ENCODE assay signal across 8 cellular contexts in genomic region chr14:103528158-103528511, GRCh38. TPM values are rescaled to one million over a fixed set of nuclear protein-coding genes. Genes with fewer than 3 reads are reported as not detected.
DNase-seq lines count a peak whose midpoint lies in the region; ATAC-seq lines count a peak whose summit lies in the region.

No MANE protein-coding gene starts in this region.

- DNase-seq in activated CD4-positive, alpha-beta T cell treated with anti-CD3 and anti-CD28 coated beads, Interleukin-2, amount 10 ng/mL, durations not matched to agents 7 days and 5 days: no peak
- no peak for DNase-seq in activated CD4-positive, alpha-beta T cell treated with anti-CD3 and anti-CD28 coated beads for 1 hour
- DNase-seq in activated T-helper 1 cell treated with anti-CD3 and anti-CD28 coated beads, Interleukin-12 subunit alpha, Interleukin-12 subunit beta, Interleukin-2, Interleukin-4 antibody, amounts not matched to agents 30 ng/mL and 10 ng/mL and 1 ng/mL, durations not matched to agents 14 hours and 24 hours and 36 hours (ENCODE audit: low spot score): no peak
- peak; percentile 64 for DNase-seq in hepatic stellate cell (ENCODE audit: low spot score)
- DNase-seq in islet precursor cell: no peak
- no peak for DNase-seq in AG08395 (ENCODE audit: low spot score)

- peaks cover 44% of the 10 kb centered on the region for H3K4me1 Mint-ChIP-seq in activated CD4-positive, alpha-beta T cell treated with anti-CD3 and anti-CD28 coated beads, Interleukin-2, amount 10 ng/mL, durations not matched to agents 7 days and 5 days
- peaks cover 29% of the 10 kb centered on the region for H3K4me1 Mint-ChIP-seq in activated T-helper 1 cell treated with anti-CD3 and anti-CD28 coated beads, Interleukin-12 subunit alpha, Interleukin-12 subunit beta, Interleukin-2, Interleukin-4 antibody, amounts not matched to agents 30 ng/mL and 10 ng/mL and 1 ng/mL, durations not matched to agents 14 hours and 24 hours and 36 hours (ENCODE audit: low read depth)

- peak overlapping the region; percentile 95 for H3K4me3 Mint-ChIP-seq in activated CD4-positive, alpha-beta T cell treated with anti-CD3 and anti-CD28 coated beads, Interleukin-2, amount 10 ng/mL, durations not matched to agents 7 days and 5 days
- peak overlapping the region; percentile 99 for H3K4me3 Mint-ChIP-seq in activated T-helper 1 cell treated with anti-CD3 and anti-CD28 coated beads, Interleukin-12 subunit alpha, Interleukin-12 subunit beta, Interleukin-2, Interleukin-4 antibody, amounts not matched to agents 30 ng/mL and 10 ng/mL and 1 ng/mL, durations not matched to agents 14 hours and 24 hours and 36 hours

- peak overlapping the region; percentile 98 for H3K4me2 ChIP-seq in skeletal muscle satellite cell (ENCODE audit: low read length)

- POLR2A ChIA-PET in activated CD4-positive, alpha-beta T cell treated with anti-CD3 and anti-CD28 coated beads, Interleukin-2, amount 10 ng/mL, durations not matched to agents 7 days and 5 days (lab: Charles Lee): interaction anchor here (0.5 kb wide), 1 partner anchor 19 kb away, joined by 3 read pairs; no protein-coding TSS in a partner anchor

- H3K9me3 Mint-ChIP-seq in activated CD4-positive, alpha-beta T cell treated with anti-CD3 and anti-CD28 coated beads, Interleukin-2, amount 10 ng/mL, durations not matched to agents 7 days and 5 days: no peaks in the 10 kb centered on the region
- H3K9me3 Mint-ChIP-seq in activated T-helper 1 cell treated with anti-CD3 and anti-CD28 coated beads, Interleukin-12 subunit alpha, Interleukin-12 subunit beta, Interleukin-2, Interleukin-4 antibody, amounts not matched to agents 30 ng/mL and 10 ng/mL and 1 ng/mL, durations not matched to agents 14 hours and 24 hours and 36 hours: no peaks in the 10 kb centered on the region

- intact Hi-C loops in activated T-helper 1 cell treated with anti-CD3 and anti-CD28 coated beads, Interleukin-12 subunit alpha, Interleukin-12 subunit beta, Interleukin-2, Interleukin-4 antibody, amounts not matched to agents 30 ng/mL and 10 ng/mL and 1 ng/mL, durations not matched to agents 14 hours and 24 hours and 36 hours (cut with micrococcal nuclease): loop anchor here (10.0 kb wide), 1 partner anchor 193 kb away; the partner anchor contains the start of gene EIF5

- peak overlapping the region; percentile 100 for H3K4me3 ChIP-seq in skeletal muscle satellite cell (ENCODE audit: low read length)

- H3K36me3 Mint-ChIP-seq in activated CD4-positive, alpha-beta T cell treated with anti-CD3 and anti-CD28 coated beads, Interleukin-2, amount 10 ng/mL, durations not matched to agents 7 days and 5 days (ENCODE audit: low read depth): peaks cover 4% of the 10 kb centered on the region
- H3K36me3 Mint-ChIP-seq in activated T-helper 1 cell treated with anti-CD3 and anti-CD28 coated beads, Interleukin-12 subunit alpha, Interleukin-12 subunit beta, Interleukin-2, Interleukin-4 antibody, amounts not matched to agents 30 ng/mL and 10 ng/mL and 1 ng/mL, durations not matched to agents 14 hours and 24 hours and 36 hours (ENCODE audit: low read depth): peaks cover 6% of the 10 kb centered on the region

- peaks cover 3% of the 10 kb centered on the region for H3K36me3 ChIP-seq in skeletal muscle satellite cell (ENCODE audit: insufficient read depth, low read length)

- peaks cover 11% of the 10 kb centered on the region for H3K27me3 ChIP-seq in skeletal muscle satellite cell (ENCODE audit: control insufficient read depth, insufficient read depth, low read length)

- ATAC-seq in GM18519 (IDR thresholded peaks at IDR 0.05; ENCODE audit: low FRiP score, unreplicated experiment): no peak

- H3K9me3 ChIP-seq in skeletal muscle satellite cell (replicated peaks; ENCODE audit: low read length): no peaks in the 10 kb centered on the region

- H3K4me1 ChIP-seq in skeletal muscle satellite cell (ENCODE audit: control insufficient read depth, insufficient read depth, low read length): peaks cover 28% of the 10 kb centered on the region

- peak overlapping the region; percentile 90 for H3K9ac ChIP-seq in skeletal muscle satellite cell (ENCODE audit: low read depth, low read length)

- CTCF ChIA-PET in activated CD4-positive, alpha-beta T cell treated with anti-CD3 and anti-CD28 coated beads, Interleukin-2, amount 10 ng/mL, durations not matched to agents 7 days and 5 days (lab: Charles Lee): interaction anchor here (0.5 to 2.5 kb wide), 4 partner anchors 10 to 1149 kb away, joined by 3 to 12 read pairs (median 6); no protein-coding TSS in a partner anchor

- peak overlapping the region; percentile 98 for H3K27ac Mint-ChIP-seq in activated CD4-positive, alpha-beta T cell treated with anti-CD3 and anti-CD28 coated beads, Interleukin-2, amount 10 ng/mL, durations not matched to agents 7 days and 5 days
- H3K27ac Mint-ChIP-seq in activated T-helper 1 cell treated with anti-CD3 and anti-CD28 coated beads, Interleukin-12 subunit alpha, Interleukin-12 subunit beta, Interleukin-2, Interleukin-4 antibody, amounts not matched to agents 30 ng/mL and 10 ng/mL and 1 ng/mL, durations not matched to agents 14 hours and 24 hours and 36 hours: peak overlapping the region; percentile 44

- H3K27me3 Mint-ChIP-seq in activated CD4-positive, alpha-beta T cell treated with anti-CD3 and anti-CD28 coated beads, Interleukin-2, amount 10 ng/mL, durations not matched to agents 7 days and 5 days: peaks cover 16% of the 10 kb centered on the region
- H3K27me3 Mint-ChIP-seq in activated T-helper 1 cell treated with anti-CD3 and anti-CD28 coated beads, Interleukin-12 subunit alpha, Interleukin-12 subunit beta, Interleukin-2, Interleukin-4 antibody, amounts not matched to agents 30 ng/mL and 10 ng/mL and 1 ng/mL, durations not matched to agents 14 hours and 24 hours and 36 hours (ENCODE audit: insufficient read depth): peaks cover 15% of the 10 kb centered on the region

RNA-seq across cellular contexts. Expression of gene TRMT61A, which starts 0.9 kb away (rescaled TPM):
- total RNA-seq in activated CD4-positive, alpha-beta T cell treated with anti-CD3 and anti-CD28 coated beads, Interleukin-2, amount 10 ng/mL, durations not matched to agents 7 days and 5 days: 1 to 10 TPM; 7.0 to 8.8 TPM
- total RNA-seq in activated T-helper 1 cell treated with anti-CD3 and anti-CD28 coated beads, Interleukin-12 subunit alpha, Interleukin-12 subunit beta, Interleukin-2, Interleukin-4 antibody, amounts not matched to agents 30 ng/mL and 10 ng/mL and 1 ng/mL, durations not matched to agents 14 hours and 24 hours and 36 hours: 23.4 and 23.7 TPM in 2 replicates
- total RNA-seq in skeletal muscle satellite cell (2012; rRNA removed): 14.9 and 17.0 TPM in 2 replicates

RNA-seq across cellular contexts. Expression of gene CKB, which starts 5.5 kb away (rescaled TPM):
- total RNA-seq in activated CD4-positive, alpha-beta T cell treated with anti-CD3 and anti-CD28 coated beads, Interleukin-2, amount 10 ng/mL, durations not matched to agents 7 days and 5 days: under 1 TPM; 0.52 to 0.67 TPM
- total RNA-seq in activated T-helper 1 cell treated with anti-CD3 and anti-CD28 coated beads, Interleukin-12 subunit alpha, Interleukin-12 subunit beta, Interleukin-2, Interleukin-4 antibody, amounts not matched to agents 30 ng/mL and 10 ng/mL and 1 ng/mL, durations not matched to agents 14 hours and 24 hours and 36 hours: 13.7 and 16.0 TPM in 2 replicates
- total RNA-seq in skeletal muscle satellite cell (2012; rRNA removed): 22.1 and 70.3 TPM in 2 replicates

RNA-seq across cellular contexts. Expression of gene BAG5, which starts 34.3 kb away (rescaled TPM):
- total RNA-seq in activated CD4-positive, alpha-beta T cell treated with anti-CD3 and anti-CD28 coated beads, Interleukin-2, amount 10 ng/mL, durations not matched to agents 7 days and 5 days: 10 to 100 TPM; 29.8 to 30.5 TPM
- 33.8 and 34.1 TPM in 2 replicates for total RNA-seq in activated T-helper 1 cell treated with anti-CD3 and anti-CD28 coated beads, Interleukin-12 subunit alpha, Interleukin-12 subunit beta, Interleukin-2, Interleukin-4 antibody, amounts not matched to agents 30 ng/mL and 10 ng/mL and 1 ng/mL, durations not matched to agents 14 hours and 24 hours and 36 hours
- 24.0 and 28.1 TPM in 2 replicates for total RNA-seq in skeletal muscle satellite cell (2012; rRNA removed)

RNA-seq across cellular contexts. Expression of gene COA8, which starts 34.6 kb away (rescaled TPM):
- total RNA-seq in activated CD4-positive, alpha-beta T cell treated with anti-CD3 and anti-CD28 coated beads, Interleukin-2, amount 10 ng/mL, durations not matched to agents 7 days and 5 days: 10 to 100 TPM; 24.7 to 24.9 TPM
- 37.2 and 39.7 TPM in 2 replicates for total RNA-seq in activated T-helper 1 cell treated with anti-CD3 and anti-CD28 coated beads, Interleukin-12 subunit alpha, Interleukin-12 subunit beta, Interleukin-2, Interleukin-4 antibody, amounts not matched to agents 30 ng/mL and 10 ng/mL and 1 ng/mL, durations not matched to agents 14 hours and 24 hours and 36 hours
- 17.0 and 17.2 TPM in 2 replicates for total RNA-seq in skeletal muscle satellite cell (2012; rRNA removed)
